ENCODE assay signal across 14 cellular contexts in genomic region chr6:170165085-170165484, GRCh38.
A peak's percentile ranks its signal among the peaks of the same experiment; 100 is the strongest.
DNase-seq lines count a peak whose midpoint lies in the region; ATAC-seq and TF ChIP-seq lines count a peak whose summit lies in the region.
"Had no signal": no experiment of that assay in that cellular context is flagged by ENCODE, and none has a peak within 500 bp of the region (broad histone marks: within the 10 kb centered on the region; RNA-seq: fewer than 3 reads in every experiment).

No MANE protein-coding gene starts in this region.

- TF ChIP-seq CTCF in heart left ventricle (IDR thresholded peaks at IDR 0.05) (peak in 10 of 12 donors; percentile 16 to 48 (median 30)), osteoblast (IDR thresholded peaks at IDR 0.05; ENCODE audit: extremely low read depth, low read depth, low read length) (no peak)

- H3K27ac ChIP-seq in heart left ventricle: peak overlapping the region in 9 of 12 donors; percentile 14 to 72 (median 59)
- H3K27ac ChIP-seq in osteoblast (ENCODE audit: low read depth, low read length): no peak overlapping the region
- H3K27ac ChIP-seq in aorta (ENCODE audit: low read depth in 1 of 2, low read length in 2 of 2): peak overlapping the region in 1 of 2 donors; percentile 49

- TF ChIP-seq POLR2A in heart left ventricle (IDR thresholded peaks at IDR 0.05): no peak

- H4K20me1 ChIP-seq in osteoblast (ENCODE audit: insufficient read depth, low read length): no peaks in the 10 kb centered on the region

- no peaks in the 10 kb centered on the region for H3K36me3 ChIP-seq in heart left ventricle
- H3K36me3 ChIP-seq in osteoblast (ENCODE audit: insufficient read depth, low read length): no peaks in the 10 kb centered on the region
- H3K36me3 ChIP-seq in aorta (ENCODE audit: control insufficient read depth in 1 of 2, insufficient read depth in 2 of 2, low read length in 1 of 2): no peaks in the 10 kb centered on the region

- H3K4me1 ChIP-seq in heart left ventricle (peaks cover 0 to 34% (median 23%) of the 10 kb centered on the region in 12 donors), osteoblast (ENCODE audit: insufficient read depth, low read length) (no peaks in the 10 kb centered on the region), aorta (ENCODE audit: control insufficient read depth in 1 of 2, insufficient read depth in 2 of 2, low read length in 2 of 2) (peaks cover 0 to 3% of the 10 kb centered on the region in 2 donors)

- ATAC-seq in heart left ventricle (peak; percentile 29 to 85 (median 70)), aorta (ENCODE audit: low FRiP score) (peak; percentile 82)
- ATAC-seq: activated CD8-positive, alpha-beta memory T cell treated with anti-CD3 and anti-CD28 coated beads, Interleukin-2, amount 10 ng/mL, durations not matched to agents 7 days and 5 days had no signal

- in situ Hi-C loops in KBM-7 (cut with MboI; ENCODE audit: low pct_unique_long_range_greater_than_20kb, low sequenced_read_pairs): loop anchor here (10.0 kb wide), 1 partner anchor 130 kb away; the partner anchor contains the start of gene DLL1

- H3K4me2 ChIP-seq in osteoblast (ENCODE audit: insufficient read depth, low read length): no peak overlapping the region

- H3K27me3 ChIP-seq in heart left ventricle (no peaks in the 10 kb centered on the region), osteoblast (ENCODE audit: insufficient read depth, low read length) (no peaks in the 10 kb centered on the region), aorta (ENCODE audit: control insufficient read depth in 1 of 2, insufficient read depth in 2 of 2, low read length in 1 of 2) (no peaks in the 10 kb centered on the region)

- 40 to 64% (median 56%) methylated on average over 6 to 12 of the region's 12 CpGs for WGBS in heart left ventricle, 4 donors
- 12 to 13% methylated on average over 11 to 12 of the region's 12 CpGs for WGBS in aorta, 2 donors

- H3K4me3 ChIP-seq in heart left ventricle: no peak overlapping the region
- H3K4me3 ChIP-seq in osteoblast (ENCODE audit: insufficient read depth, low read length): no peak overlapping the region
- H3K4me3 ChIP-seq in aorta (ENCODE audit: low read length in 2 of 2): no peak overlapping the region

- DNase-seq in SHP77 (lab: John Stamatoyannopoulos, UW) (peak; percentile 67 to 78), SHP77 treated with DMSO at 0.1 percent for 48 hours (lab: John Stamatoyannopoulos, UW) (no peak), heart left ventricle (peak; percentile 63 to 79 (median 69)), osteoblast (ENCODE audit: insufficient read length, low spot score, missing footprints) (peak; percentile 29), aorta (peak; percentile 86 to 90), KBM-7 (no peak), C1 segment of cervical spinal cord (lab: John Stamatoyannopoulos, UW) (no peak), NCI-H1105 (lab: John Stamatoyannopoulos, UW) (no peak)
- DNase-seq: activated CD8-positive, alpha-beta memory T cell treated with anti-CD3 and anti-CD28 coated beads, Interleukin-2, amount 10 ng/mL, durations not matched to agents 7 days and 5 days; activated naive CD4-positive, alpha-beta T cell treated with Interleukin-2 at 50 U/mL for 16 hours; effector CD4-positive, alpha-beta T cell; MV-4-11; NCI-H226; occipital lobe had no signal

- intact Hi-C loops in heart left ventricle (cut with DNase I): loop anchor here in 4 of 10 donors (5.0 to 10.0 kb wide), 4 partner anchors 110 to 330 kb away; partner anchors contain the start of gene DLL1 (in 1 of the 4)
- intact Hi-C loops in aorta (cut with DNase I): loop anchor here in 1 of 2 donors (10.0 kb wide), 1 partner anchor 130 kb away; the partner anchor contains the start of gene DLL1

- no peaks in the 10 kb centered on the region for H3K79me2 ChIP-seq in osteoblast (ENCODE audit: insufficient read depth, low read length)

- H3K9me3 ChIP-seq in heart left ventricle: no peaks in the 10 kb centered on the region
- H3K9me3 ChIP-seq in osteoblast (ENCODE audit: low read depth, low read length): no peaks in the 10 kb centered on the region
- no peaks in the 10 kb centered on the region for H3K9me3 ChIP-seq in aorta (ENCODE audit: control insufficient read depth, low read length)

- H2AFZ ChIP-seq in osteoblast (ENCODE audit: low read length): no peak overlapping the region

Comparison
In these comparisons a context has a peak if more than half of its experiments do, and no peak if none do; other contexts are left out.
1. DNase-seq: peak in SHP77 (2 of 2), heart left ventricle (5 of 5), osteoblast (single experiment) and aorta (2 of 2); none in SHP77 treated with DMSO at 0.1 percent for 48 hours (single experiment), KBM-7 (single experiment), C1 segment of cervical spinal cord (0 of 14) and NCI-H1105 (single experiment).